Comparison of ENCODE assay signal across 13 cellular contexts in the genomic region with DNA sequence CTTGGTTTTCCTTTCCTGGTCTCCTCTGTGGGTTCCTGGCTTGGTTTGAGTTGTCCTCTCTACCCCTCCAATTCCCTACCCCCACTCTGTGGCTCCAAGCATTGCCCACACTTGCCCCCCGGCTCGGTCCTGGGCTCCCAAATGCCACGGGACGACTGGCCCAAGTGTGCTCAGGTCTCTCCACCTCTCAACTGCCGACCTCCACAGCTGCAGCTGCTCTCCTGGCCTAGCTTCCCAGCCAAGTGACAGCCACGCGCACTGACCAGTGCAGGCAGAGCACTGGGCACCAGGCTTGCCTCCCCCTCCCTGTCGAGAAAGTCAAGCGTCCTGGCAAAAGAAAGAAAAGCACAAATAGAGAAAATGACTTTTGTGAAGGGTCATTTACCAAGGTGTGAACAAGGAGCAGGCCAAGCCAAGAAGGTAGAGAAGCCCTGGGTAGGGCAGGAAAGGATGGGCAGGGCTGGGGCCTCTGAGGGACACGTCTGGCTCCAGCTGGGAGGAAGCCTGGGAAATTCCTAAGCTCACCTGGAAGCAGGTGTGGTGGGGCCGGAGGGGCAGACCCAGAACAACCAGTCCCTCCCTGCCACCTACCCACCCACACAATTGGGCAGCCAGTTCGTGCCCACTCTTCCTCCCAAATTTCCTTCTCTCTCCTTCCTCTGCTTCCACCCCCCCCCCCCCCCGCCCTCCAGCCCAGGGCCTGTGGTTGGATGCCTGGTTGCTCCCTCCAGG. TPM values are rescaled to one million over a fixed set of nuclear protein-coding genes. Genes with fewer than 3 reads are reported as not detected.
DNase-seq lines count a peak whose midpoint lies in the region; ATAC-seq, FAIRE-seq and TF ChIP-seq lines count a peak whose summit lies in the region.
"Had no signal": no experiment of that assay in that cellular context is flagged by ENCODE, and none has a peak within 500 bp of the region (broad histone marks: within the 10 kb centered on the region; RNA-seq: fewer than 3 reads in every experiment).

No MANE protein-coding gene starts in this region.

- no peak for TF ChIP-seq RAD21 in HepG2 (CRISPR knock-in tag; IDR thresholded peaks at IDR 0.05)

- no TSS peak for BruUV-seq in HepG2 (replicated peaks; lab: Mats Ljungman, UMichigan)

- H3K27me3 Mint-ChIP-seq in T-helper 1 cell treated with Interleukin-12 subunit alpha and Interleukin-12 subunit beta and Interleukin-4 antibody, amounts not matched to agents 30 μg/mL and 1 μg/mL, for 36 hours (ENCODE audit: low read depth), result peaks cover 17% of the 10 kb centered on the region
- H3K27me3 Mint-ChIP-seq in chondrocyte (ENCODE audit: low read depth), result no peaks in the 10 kb centered on the region
- peaks cover 7% of the 10 kb centered on the region for H3K27me3 Mint-ChIP-seq in activated CD4-positive, alpha-beta T cell treated with anti-CD3 and anti-CD28 coated beads for 36 hours

- no peak overlapping the region for H2AFZ ChIP-seq in HepG2 (ENCODE audit: low read length)

- no peak overlapping the region for H3K9ac ChIP-seq in HepG2 (ENCODE audit: insufficient read depth, low read depth, low read length)

- H3K27me3 ChIP-seq in HepG2 (ENCODE audit: control insufficient read depth in 1 of 2, insufficient read depth in 2 of 2, low read length in 2 of 2) (no peaks in the 10 kb centered on the region; a peak in 1 of 5 replicates), WERI-Rb-1 (ENCODE audit: insufficient read depth, low read depth, severe bottlenecking) (no peaks in the 10 kb centered on the region)

- H3K27ac ChIP-seq in HepG2 (ENCODE audit: extremely low read length, insufficient read depth, low read length), result no peak overlapping the region
- H3K27ac ChIP-seq in skin epidermis, result peak overlapping the region in 5 of 21 experiments; percentile 61 to 95 (median 86)
- no peak overlapping the region for H3K27ac ChIP-seq in WERI-Rb-1
- H3K27ac ChIP-seq: SJSA1 had no signal

- DNase-seq in T-helper 1 cell (no peak), chondrocyte (ENCODE audit: low spot score) (peak; percentile 72), HepG2 (ENCODE audit: low spot score) (no peak), 8988T (no peak), WERI-Rb-1 (no peak)
- DNase-seq in activated CD4-positive, alpha-beta T cell treated with anti-CD3 and anti-CD28 coated beads for 36 hours, result no peak
- DNase-seq: activated CD8-positive, alpha-beta memory T cell treated with anti-CD3 and anti-CD28 coated beads, Interleukin-2, amount 50 U/mL, for 48 hours; GOT3 had no signal

- CTCF ChIA-PET in HepG2 (lab: Yijun Ruan, JAX; ENCODE audit: low intra/inter-chr PET ratio, low total read pairs), result no interaction called here
- CTCF ChIA-PET in activated CD4-positive, alpha-beta T cell treated with anti-CD3 and anti-CD28 coated beads for 36 hours (lab: Charles Lee), result interaction anchor here (0.6 to 1.4 kb wide), 4 partner anchors 35 to 528 kb away, joined by 3 to 4 read pairs (median 4); no protein-coding TSS in a partner anchor

- POLR2A ChIA-PET in HepG2 (lab: Yijun Ruan, JAX), result interaction anchor here (1.5 to 1.9 kb wide), 5 partner anchors 17 to 156 kb away, joined by 5 to 21 read pairs (median 8); a partner anchor contains a TSS
- POLR2A ChIA-PET in activated CD4-positive, alpha-beta T cell treated with anti-CD3 and anti-CD28 coated beads for 36 hours (lab: Charles Lee), result no interaction called here

- intact Hi-C loops in HepG2 (cut with micrococcal nuclease; ENCODE audit: unreplicated experiment), result no loop called here
- intact Hi-C loops in activated CD4-positive, alpha-beta T cell treated with anti-CD3 and anti-CD28 coated beads for 36 hours (cut with DNase I, micrococcal nuclease), result no loop called here

- H3K9me3 Mint-ChIP-seq in T-helper 1 cell treated with Interleukin-12 subunit alpha and Interleukin-12 subunit beta and Interleukin-4 antibody, amounts not matched to agents 30 μg/mL and 1 μg/mL, for 36 hours, result no peaks in the 10 kb centered on the region
- no peaks in the 10 kb centered on the region for H3K9me3 Mint-ChIP-seq in chondrocyte (ENCODE audit: low read depth)
- H3K9me3 Mint-ChIP-seq in activated CD4-positive, alpha-beta T cell treated with anti-CD3 and anti-CD28 coated beads for 36 hours (ENCODE audit: low read depth), result no peaks in the 10 kb centered on the region

- H3K36me3 ChIP-seq in HepG2 (replicated peaks in 1 of 2; ENCODE audit: control insufficient read depth in 1 of 2, insufficient read depth in 2 of 2, low read length in 2 of 2) (peaks cover 0 to 10% of the 10 kb centered on the region in 2 experiments; a peak in 3 of 5 replicates), WERI-Rb-1 (no peaks in the 10 kb centered on the region)

- no peak overlapping the region for H3K27ac Mint-ChIP-seq in T-helper 1 cell treated with Interleukin-12 subunit alpha and Interleukin-12 subunit beta and Interleukin-4 antibody, amounts not matched to agents 30 μg/mL and 1 μg/mL, for 36 hours
- no peak overlapping the region for H3K27ac Mint-ChIP-seq in chondrocyte (ENCODE audit: unreplicated experiment)
- no peak overlapping the region for H3K27ac Mint-ChIP-seq in activated CD4-positive, alpha-beta T cell treated with anti-CD3 and anti-CD28 coated beads for 36 hours

- 84% methylated on average over 11 of the region's 13 CpGs for whole genome bisulfite sequencing in HepG2 (ENCODE audit: low lambda C conversion rate)

- ATAC-seq in HepG2, result no peak
- ATAC-seq in activated CD4-positive, alpha-beta T cell treated with anti-CD3 and anti-CD28 coated beads for 36 hours, result no peak

- TF ChIP-seq CTCF in chondrocyte (IDR thresholded peaks at IDR 0.05) (no peak), HepG2 (CRISPR knock-in tag; IDR thresholded peaks at IDR 0.05) (no peak), WERI-Rb-1 (IDR thresholded peaks at IDR 0.05; ENCODE audit: low read depth, low read length) (no peak)

- no peak for FAIRE-seq in HepG2 (lab: Jason Lieb, UNC)
- FAIRE-seq: A204.1, colon had no signal

- H4K20me1 ChIP-seq in HepG2 (ENCODE audit: insufficient read depth, low read length), result peaks cover 5% of the 10 kb centered on the region

- H3K4me3 ChIP-seq in HepG2 (replicated peaks in 1 of 3; ENCODE audit: insufficient read depth in 1 of 3, low read depth in 2 of 3, low read length in 3 of 3) (peak overlapping the region in 2 of 3 experiments; percentile 80 to 91; a peak in 5 of 6 replicates), skin epidermis (peak overlapping the region in 4 of 7 experiments; percentile 56 to 86 (median 76)), WERI-Rb-1 (ENCODE audit: low read depth, low read length) (no peak overlapping the region)
- H3K4me3 ChIP-seq: SJSA1 had no signal

- peaks cover 25% of the 10 kb centered on the region for H3K4me1 ChIP-seq in HepG2 (ENCODE audit: insufficient read depth, low read length)

- H3K79me2 ChIP-seq in HepG2 (ENCODE audit: insufficient read depth, low read length), result peaks cover 38% of the 10 kb centered on the region

- no peak for TF ChIP-seq POLR2A in HepG2 (IDR thresholded peaks at IDR 0.05; ENCODE audit: insufficient read depth in 1 of 2, low read depth in 2 of 2, low read length in 2 of 2)

- no peaks in the 10 kb centered on the region for H3K9me3 ChIP-seq in HepG2 (ENCODE audit: low read length)
- peaks cover 4% of the 10 kb centered on the region for H3K9me3 ChIP-seq in WERI-Rb-1 (ENCODE audit: severe bottlenecking)
- H3K9me3 ChIP-seq: SJSA1 had no signal

- no peak for TF ChIP-seq EP300 in HepG2 (IDR thresholded peaks at IDR 0.05; ENCODE audit: low read depth in 2 of 2, low read length in 2 of 2)
- no peak for TF ChIP-seq EP300 in HepG2 (CRISPR knock-in tag; IDR thresholded peaks at IDR 0.05; ENCODE audit: borderline replicate concordance)

- H3K4me1 Mint-ChIP-seq in T-helper 1 cell treated with Interleukin-12 subunit alpha and Interleukin-12 subunit beta and Interleukin-4 antibody, amounts not matched to agents 30 μg/mL and 1 μg/mL, for 36 hours (ENCODE audit: low read depth), result peaks cover 4% of the 10 kb centered on the region
- H3K4me1 Mint-ChIP-seq in chondrocyte (ENCODE audit: low read depth), result peaks cover 19% of the 10 kb centered on the region
- H3K4me1 Mint-ChIP-seq in activated CD4-positive, alpha-beta T cell treated with anti-CD3 and anti-CD28 coated beads for 36 hours, result peaks cover 2% of the 10 kb centered on the region

- in situ Hi-C loops in HepG2 (cut with HindIII; ENCODE audit: extremely low pct_ligation_motif_present, low pct_unique_long_range_greater_than_20kb), result no loop called here

- peak overlapping the region; percentile 87 for H3K4me2 ChIP-seq in HepG2 (ENCODE audit: low read depth, low read length)

- H3K4me3 Mint-ChIP-seq in T-helper 1 cell treated with Interleukin-12 subunit alpha and Interleukin-12 subunit beta and Interleukin-4 antibody, amounts not matched to agents 30 μg/mL and 1 μg/mL, for 36 hours, result peak overlapping the region; percentile 35
- H3K4me3 Mint-ChIP-seq in chondrocyte (ENCODE audit: unreplicated experiment), result no peak overlapping the region
- H3K4me3 Mint-ChIP-seq in activated CD4-positive, alpha-beta T cell treated with anti-CD3 and anti-CD28 coated beads for 36 hours, result no peak overlapping the region

- H3K36me3 Mint-ChIP-seq in T-helper 1 cell treated with Interleukin-12 subunit alpha and Interleukin-12 subunit beta and Interleukin-4 antibody, amounts not matched to agents 30 μg/mL and 1 μg/mL, for 36 hours (ENCODE audit: low read depth), result no peaks in the 10 kb centered on the region
- no peaks in the 10 kb centered on the region for H3K36me3 Mint-ChIP-seq in chondrocyte (ENCODE audit: low read depth)
- no peaks in the 10 kb centered on the region for H3K36me3 Mint-ChIP-seq in activated CD4-positive, alpha-beta T cell treated with anti-CD3 and anti-CD28 coated beads for 36 hours (ENCODE audit: low read depth)

RNA-seq across cellular contexts. Expression of a gene that starts 1.8 kb away (rescaled TPM):
- total RNA-seq in chondrocyte, result 31.7 to 39.6 TPM (median 39.2 TPM) in 3 replicates
- total RNA-seq in HepG2 (2016; rRNA removed; fragmentation: Illumina TruSeq; extraction: Trizol), result 4.4 and 8.8 TPM in 2 replicates
- total RNA-seq in HepG2 (2016; cell fraction: cytosol; rRNA removed; fragmentation: Illumina TruSeq; extraction: Trizol; ENCODE audit: low read depth), result 1.9 and 3.8 TPM in 2 replicates
- 3.5 and 8.9 TPM in 2 replicates for total RNA-seq in HepG2 (2016; cell fraction: insoluble cytoplasmic fraction; rRNA removed; fragmentation: Illumina TruSeq; extraction: Trizol)
- 2.8 and 3.2 TPM in 2 replicates for total RNA-seq in HepG2 (2016; cell fraction: membrane; rRNA removed; fragmentation: Illumina TruSeq; extraction: Trizol)
- total RNA-seq in HepG2 (2016; cell fraction: nucleus; rRNA removed; fragmentation: Illumina TruSeq; extraction: Trizol), result 7.2 and 8.8 TPM in 2 replicates
- polyA plus RNA-seq in HepG2 (2011; rRNA removed), result 4.3 and 6.2 TPM in 2 replicates
- 3.5 and 4.9 TPM in 2 replicates for polyA plus RNA-seq in HepG2 (2011; cell fraction: cytosol; rRNA removed)
- 25.2 and 37.7 TPM in 2 replicates for polyA plus RNA-seq in HepG2 (2011; cell fraction: nucleus; rRNA removed)
- polyA plus RNA-seq in HepG2 (2012), result 7.4 and 10.5 TPM in 2 replicates
- 0.50 and 0.58 TPM in 2 replicates for polyA plus RNA-seq in HepG2 (2016; cell fraction: cytosol; fragmentation: Illumina TruSeq; extraction: Trizol; ENCODE audit: low read depth)
- polyA plus RNA-seq in HepG2 (2016; cell fraction: insoluble cytoplasmic fraction; fragmentation: Illumina TruSeq; extraction: Trizol; ENCODE audit: low read depth), result 4.9 and 7.1 TPM in 2 replicates
- 1.8 and 2.2 TPM in 2 replicates for polyA plus RNA-seq in HepG2 (2016; cell fraction: membrane; fragmentation: Illumina TruSeq; extraction: Trizol; ENCODE audit: low read depth)
- polyA plus RNA-seq in HepG2 (2016; cell fraction: nucleus; fragmentation: Illumina TruSeq; extraction: Trizol; ENCODE audit: insufficient read depth, low read depth), result 43.8 and 50.2 TPM in 2 replicates
- polyA minus RNA-seq in HepG2 (2011; rRNA and poly(A)+ RNA removed; ENCODE audit: low replicate concordance), result 6.4 and 7.9 TPM in 2 replicates
- 4.6 and 7.0 TPM in 2 replicates for polyA minus RNA-seq in HepG2 (2011; cell fraction: cytosol; rRNA and poly(A)+ RNA removed)
- polyA minus RNA-seq in HepG2 (2011; cell fraction: nucleus; rRNA and poly(A)+ RNA removed), result 4.1 and 5.7 TPM in 2 replicates
- total RNA-seq in activated CD4-positive, alpha-beta T cell treated with anti-CD3 and anti-CD28 coated beads for 36 hours, result 1 to 10 TPM; 3.9 to 4.0 TPM
